16 cellular contexts compared by ENCODE assay signal in genomic region chr2:2899826-2900225, GRCh38.
"Had no signal": no experiment of that assay in that cellular context is flagged by ENCODE, and none has a peak within 500 bp of the region (broad histone marks: within the 10 kb centered on the region; RNA-seq: fewer than 3 reads in every experiment).

No MANE protein-coding gene starts in this region.

- H3K9me3 ChIP-seq: gastrocnemius medialis, left ventricle myocardium inferior, ovary, sigmoid colon had no signal

- ATAC-seq: gastrocnemius medialis; stimulated activated naive CD8-positive, alpha-beta T cell treated with anti-CD3 and anti-CD28 coated beads, Interleukin-15, Interleukin-2, amounts not matched to agents 100 U/mL and 50 U/mL, for 24 hours had no signal

- H3K9me3 Mint-ChIP-seq: activated CD4-positive, alpha-beta memory T cell treated with anti-CD3 and anti-CD28 coated beads, Interleukin-2, amount 10 ng/mL, durations not matched to agents 7 days and 5 days; neural crest cell had no signal

- H3K36me3 ChIP-seq: cardiac muscle cell, gastrocnemius medialis, left ventricle myocardium inferior, ovary, sigmoid colon had no signal

- H3K4me1 ChIP-seq: gastrocnemius medialis, left ventricle myocardium inferior, sigmoid colon had no signal

- H3K4me3 Mint-ChIP-seq: activated CD4-positive, alpha-beta memory T cell treated with anti-CD3 and anti-CD28 coated beads, Interleukin-2, amount 10 ng/mL, durations not matched to agents 7 days and 5 days; neural crest cell had no signal

- H3K27ac ChIP-seq: cardiac muscle cell, gastrocnemius medialis, left ventricle myocardium inferior, ovary, sigmoid colon had no signal

- DNase-seq: activated CD4-positive, alpha-beta memory T cell treated with anti-CD3 and anti-CD28 coated beads, Interleukin-2, amount 10 ng/mL, durations not matched to agents 7 days and 5 days; activated CD4-positive, alpha-beta T cell treated with anti-CD3 and anti-CD28 coated beads for 1 hour; activated naive CD4-positive, alpha-beta T cell treated with Interleukin-2 at 50 U/mL for 16 hours; activated T-cell treated with anti-CD3 and anti-CD28 coated beads, Interleukin-2, amount 50 U/mL, for 48 hours; gastrocnemius medialis; kidney; left ventricle myocardium inferior; mesenchymal stem cell; ovary; sigmoid colon; stimulated activated CD4-positive, alpha-beta T cell treated with anti-CD3 and anti-CD28 coated beads, Interleukin-4, amount 100 ng/mL, for 1 hour; stimulated activated CD8-positive, alpha-beta memory T cell treated with anti-CD3 and anti-CD28 coated beads, Interleukin-4, amount 100 ng/mL, for 48 hours; stimulated activated naive CD8-positive, alpha-beta T cell treated with anti-CD3 and anti-CD28 coated beads, Interleukin-15, Interleukin-2, amounts not matched to agents 100 U/mL and 50 U/mL, for 24 hours; T-helper 9 cell had no signal

- H3K4me3 ChIP-seq: cardiac muscle cell, gastrocnemius medialis, left ventricle myocardium inferior, ovary, sigmoid colon had no signal

- H3K27me3 ChIP-seq: cardiac muscle cell, gastrocnemius medialis, ovary, sigmoid colon had no signal

- H3K27ac Mint-ChIP-seq: activated CD4-positive, alpha-beta memory T cell treated with anti-CD3 and anti-CD28 coated beads, Interleukin-2, amount 10 ng/mL, durations not matched to agents 7 days and 5 days had no signal

- H3K27me3 Mint-ChIP-seq: activated CD4-positive, alpha-beta memory T cell treated with anti-CD3 and anti-CD28 coated beads, Interleukin-2, amount 10 ng/mL, durations not matched to agents 7 days and 5 days had no signal
